In the genomic region with DNA sequence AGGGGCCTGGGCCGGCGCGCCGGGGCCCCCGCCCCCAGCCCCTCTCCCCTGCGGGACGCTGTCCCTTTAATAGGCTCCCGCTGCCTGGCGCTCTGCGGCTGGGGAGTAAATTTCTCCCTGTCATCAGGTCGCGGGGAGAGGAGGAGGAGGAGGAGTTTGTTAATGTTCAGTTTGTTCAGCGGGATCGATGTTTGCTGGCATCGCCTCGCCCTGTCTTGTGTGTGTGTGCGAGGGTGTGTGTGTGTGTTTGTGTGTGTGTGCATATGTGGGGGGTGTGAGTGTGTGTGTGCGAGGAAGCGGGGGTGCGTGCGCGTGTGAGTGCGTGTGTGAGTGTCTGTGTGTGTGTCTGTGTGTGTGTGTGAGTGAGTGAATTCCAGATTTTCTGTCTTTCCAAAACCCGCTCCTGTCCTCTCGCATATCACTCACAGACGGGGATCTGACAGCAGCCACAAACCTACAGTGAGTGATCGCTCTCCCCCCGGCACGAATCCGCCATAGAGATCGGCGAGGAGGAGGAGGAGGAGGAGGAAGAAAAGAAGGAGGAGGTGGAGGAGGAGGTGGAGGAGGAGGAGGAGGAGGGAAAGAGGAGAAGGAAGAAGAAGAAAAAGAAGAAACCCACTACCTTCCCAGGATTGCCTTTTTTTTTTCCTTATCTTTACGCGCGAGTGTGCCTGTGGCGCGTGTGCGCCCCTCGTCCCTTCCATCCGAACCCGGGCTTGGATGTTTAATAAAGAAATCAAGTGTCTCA, we compare ENCODE assay signal across 8 cellular contexts. TPM values are rescaled to one million over a fixed set of nuclear protein-coding genes. Genes with fewer than 3 reads are reported as not detected.
DNase-seq lines count a peak whose midpoint lies in the region; ATAC-seq and TF ChIP-seq lines count a peak whose summit lies in the region.

A gene with protein sequence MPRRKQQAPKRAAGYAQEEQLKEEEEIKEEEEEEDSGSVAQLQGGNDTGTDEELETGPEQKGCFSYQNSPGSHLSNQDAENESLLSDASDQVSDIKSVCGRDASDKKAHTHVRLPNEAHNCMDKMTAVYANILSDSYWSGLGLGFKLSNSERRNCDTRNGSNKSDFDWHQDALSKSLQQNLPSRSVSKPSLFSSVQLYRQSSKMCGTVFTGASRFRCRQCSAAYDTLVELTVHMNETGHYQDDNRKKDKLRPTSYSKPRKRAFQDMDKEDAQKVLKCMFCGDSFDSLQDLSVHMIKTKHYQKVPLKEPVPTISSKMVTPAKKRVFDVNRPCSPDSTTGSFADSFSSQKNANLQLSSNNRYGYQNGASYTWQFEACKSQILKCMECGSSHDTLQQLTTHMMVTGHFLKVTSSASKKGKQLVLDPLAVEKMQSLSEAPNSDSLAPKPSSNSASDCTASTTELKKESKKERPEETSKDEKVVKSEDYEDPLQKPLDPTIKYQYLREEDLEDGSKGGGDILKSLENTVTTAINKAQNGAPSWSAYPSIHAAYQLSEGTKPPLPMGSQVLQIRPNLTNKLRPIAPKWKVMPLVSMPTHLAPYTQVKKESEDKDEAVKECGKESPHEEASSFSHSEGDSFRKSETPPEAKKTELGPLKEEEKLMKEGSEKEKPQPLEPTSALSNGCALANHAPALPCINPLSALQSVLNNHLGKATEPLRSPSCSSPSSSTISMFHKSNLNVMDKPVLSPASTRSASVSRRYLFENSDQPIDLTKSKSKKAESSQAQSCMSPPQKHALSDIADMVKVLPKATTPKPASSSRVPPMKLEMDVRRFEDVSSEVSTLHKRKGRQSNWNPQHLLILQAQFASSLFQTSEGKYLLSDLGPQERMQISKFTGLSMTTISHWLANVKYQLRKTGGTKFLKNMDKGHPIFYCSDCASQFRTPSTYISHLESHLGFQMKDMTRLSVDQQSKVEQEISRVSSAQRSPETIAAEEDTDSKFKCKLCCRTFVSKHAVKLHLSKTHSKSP (N-terminal part only) (plus strand): TSS at position 169 of the 748 bp plus-strand sequence. CDS start 936 bp downstream, outside the sequence.

- no peaks in the 10 kb centered on the region for H3K36me3 Mint-ChIP-seq in activated CD8-positive, alpha-beta memory T cell treated with anti-CD3 and anti-CD28 coated beads, Interleukin-2, amount 10 ng/mL, durations not matched to agents 7 days and 5 days
- no peaks in the 10 kb centered on the region for H3K36me3 Mint-ChIP-seq in naive thymus-derived CD8-positive, alpha-beta T cell

- no peaks in the 10 kb centered on the region for H3K27me3 ChIP-seq in testis

- TF ChIP-seq POLR2A in testis (IDR thresholded peaks at IDR 0.05) = no peak

- peak; percentile 23 for ATAC-seq in activated CD8-positive, alpha-beta memory T cell treated with anti-CD3 and anti-CD28 coated beads, Interleukin-2, amount 10 ng/mL, durations not matched to agents 7 days and 5 days
- ATAC-seq in esophagus mucosa (peak; percentile 75), GM19455 (IDR thresholded peaks at IDR 0.05; ENCODE audit: unreplicated experiment) (no peak)
- peak; percentile 55 to 59 for ATAC-seq in naive thymus-derived CD8-positive, alpha-beta T cell

- H3K4me3 Mint-ChIP-seq in activated CD8-positive, alpha-beta memory T cell treated with anti-CD3 and anti-CD28 coated beads, Interleukin-2, amount 10 ng/mL, durations not matched to agents 7 days and 5 days = peak within 1 kb of the TSS; percentile 66
- H3K4me3 Mint-ChIP-seq in naive thymus-derived CD8-positive, alpha-beta T cell = peak within 1 kb of the TSS; percentile 88 to 99 (median 93)

- peak; percentile 85 for DNase-seq in COLO668 (lab: John Stamatoyannopoulos, UW; ENCODE audit: unreplicated experiment)
- DNase-seq in NCI-H510A (lab: John Stamatoyannopoulos, UW) = peak; percentile 49
- no peak for DNase-seq in activated CD8-positive, alpha-beta memory T cell treated with anti-CD3 and anti-CD28 coated beads, Interleukin-2, amount 10 ng/mL, durations not matched to agents 7 days and 5 days
- DNase-seq in naive thymus-derived CD8-positive, alpha-beta T cell = peak in 6 of 10 donors; percentile 7 to 69 (median 28)
- peak; percentile 82 for DNase-seq in testis
- DNase-seq in glomerular visceral epithelial cell (ENCODE audit: extremely low spot score) = no peak

- no peak for TF ChIP-seq CTCF in testis (IDR thresholded peaks at IDR 0.05)

- no peak within 1 kb of the TSS for H3K27ac Mint-ChIP-seq in activated CD8-positive, alpha-beta memory T cell treated with anti-CD3 and anti-CD28 coated beads, Interleukin-2, amount 10 ng/mL, durations not matched to agents 7 days and 5 days
- peak within 1 kb of the TSS; percentile 27 to 98 (median 92) for H3K27ac Mint-ChIP-seq in naive thymus-derived CD8-positive, alpha-beta T cell

- CTCF ChIA-PET in activated CD8-positive, alpha-beta memory T cell treated with anti-CD3 and anti-CD28 coated beads, Interleukin-2, amount 10 ng/mL, durations not matched to agents 7 days and 5 days (lab: Charles Lee) = no interaction called here

- intact Hi-C loops in testis (cut with DNase I; ENCODE audit: low total_unique reads) = no loop called here

- H3K27me3 Mint-ChIP-seq in activated CD8-positive, alpha-beta memory T cell treated with anti-CD3 and anti-CD28 coated beads, Interleukin-2, amount 10 ng/mL, durations not matched to agents 7 days and 5 days = peaks cover 52% of the 10 kb centered on the region
- H3K27me3 Mint-ChIP-seq in naive thymus-derived CD8-positive, alpha-beta T cell = peaks cover 9 to 44% (median 29%) of the 10 kb centered on the region in 5 donors

- H3K36me3 ChIP-seq in testis (ENCODE audit: low read depth, missing control alignments) = no peaks in the 10 kb centered on the region

- H3K4me1 Mint-ChIP-seq in activated CD8-positive, alpha-beta memory T cell treated with anti-CD3 and anti-CD28 coated beads, Interleukin-2, amount 10 ng/mL, durations not matched to agents 7 days and 5 days = peaks cover 10% of the 10 kb centered on the region
- H3K4me1 Mint-ChIP-seq in naive thymus-derived CD8-positive, alpha-beta T cell = peaks cover 17 to 39% (median 26%) of the 10 kb centered on the region in 4 donors

- H3K27ac ChIP-seq in testis = peak within 1 kb of the TSS; percentile 93 to 94

- H3K9me3 ChIP-seq in testis = no peaks in the 10 kb centered on the region

- 1% methylated on average over 22 to 36 of the region's 41 CpGs for WGBS in testis, 2 donors

- peak within 1 kb of the TSS; percentile 69 to 71 for H3K4me3 ChIP-seq in testis

- no peaks in the 10 kb centered on the region for H3K4me1 ChIP-seq in testis

- POLR2A ChIA-PET in naive thymus-derived CD8-positive, alpha-beta T cell (lab: Charles Lee) = interaction anchor here (2.1 to 4.5 kb wide), 2 partner anchors 28 to 29 kb away, joined by 21 to 28 read pairs; no protein-coding TSS in a partner anchor

- H3K9me3 Mint-ChIP-seq in activated CD8-positive, alpha-beta memory T cell treated with anti-CD3 and anti-CD28 coated beads, Interleukin-2, amount 10 ng/mL, durations not matched to agents 7 days and 5 days (ENCODE audit: low read depth) = no peaks in the 10 kb centered on the region
- no peaks in the 10 kb centered on the region for H3K9me3 Mint-ChIP-seq in naive thymus-derived CD8-positive, alpha-beta T cell

RNA-seq across cellular contexts. Expression of the gene that starts here (rescaled TPM):
- total RNA-seq in activated CD8-positive, alpha-beta memory T cell treated with anti-CD3 and anti-CD28 coated beads, Interleukin-2, amount 10 ng/mL, durations not matched to agents 7 days and 5 days = 1 to 10 TPM in 1 of 2 experiments, under 1 TPM in 1; 0.18 to 1.9 TPM
- total RNA-seq in esophagus mucosa (10.3 TPM), testis (10 to 100 TPM; 40.4 to 41.9 TPM)
- total RNA-seq in naive thymus-derived CD8-positive, alpha-beta T cell = 10 to 100 TPM in 1 of 2 experiments, 1 to 10 TPM in 1; 9.6 to 10.0 TPM
- polyA plus RNA-seq in naive thymus-derived CD8-positive, alpha-beta T cell = under 1 TPM in 2 of 3 donors, not detected in 1; 0.42 to 0.63 TPM
- polyA plus RNA-seq in testis (ENCODE audit: insufficient read depth, low read depth, low replicate concordance) = 13.0 TPM

Comparison
In these comparisons a context has a peak if more than half of its experiments do, and no peak if none do; other contexts are left out.
1. DNase-seq: peak in COLO668 (single experiment), NCI-H510A (single experiment), naive thymus-derived CD8-positive, alpha-beta T cell (6 of 10) and testis (single experiment); none in activated CD8-positive, alpha-beta memory T cell treated with anti-CD3 and anti-CD28 coated beads, Interleukin-2, amount 10 ng/mL, durations not matched to agents 7 days and 5 days (single experiment) and glomerular visceral epithelial cell (single experiment).